In the genomic region with DNA sequence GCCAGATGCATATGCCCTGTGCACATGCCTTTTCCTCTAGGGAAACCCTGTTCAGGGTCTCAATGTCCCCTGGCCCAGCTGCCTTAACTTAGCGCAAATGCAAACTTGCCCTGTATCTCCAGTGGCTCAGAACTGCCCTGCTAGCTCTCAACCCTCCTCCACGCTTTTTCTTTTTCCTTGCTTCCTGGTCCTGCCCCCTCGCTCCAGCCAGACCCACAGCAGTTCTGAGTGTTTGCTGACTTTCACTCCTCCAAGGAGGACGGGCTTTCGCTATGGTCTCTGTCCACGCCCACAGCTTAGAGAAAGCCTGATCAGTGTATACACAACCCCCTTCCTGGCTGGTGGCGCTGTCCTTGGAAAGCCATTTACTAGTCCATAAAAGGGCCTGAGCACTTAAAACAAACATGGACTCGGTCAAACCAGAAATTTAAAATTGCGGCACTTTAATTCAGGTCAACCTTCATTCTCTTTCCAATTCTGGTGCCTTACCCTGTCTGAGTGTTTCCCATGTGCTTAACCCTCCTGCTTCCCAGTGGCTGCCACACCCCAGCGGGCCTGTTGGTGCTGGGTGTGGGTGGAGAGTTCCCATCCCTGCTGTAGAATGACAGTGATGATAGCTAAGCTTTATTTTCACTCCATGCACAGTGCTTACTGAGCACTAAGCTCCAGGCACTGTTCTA, we compare ENCODE assay signal across 9 cellular contexts. TPM values are rescaled to one million over a fixed set of nuclear protein-coding genes. Genes with fewer than 3 reads are reported as not detected.
DNase-seq lines count a peak whose midpoint lies in the region; ATAC-seq and TF ChIP-seq lines count a peak whose summit lies in the region.
"Had no signal": no experiment of that assay in that cellular context is flagged by ENCODE, and none has a peak within 500 bp of the region (broad histone marks: within the 10 kb centered on the region; RNA-seq: fewer than 3 reads in every experiment).

No MANE protein-coding gene starts in this region.

- TF ChIP-seq CTCF in lower leg skin (IDR thresholded peaks at IDR 0.05) (no peak), upper lobe of right lung (IDR thresholded peaks at IDR 0.05) (peak; percentile 27)

- DNase-seq in SIG-M5 treated with dmso at 0.1 percent for 504 hours (lab: John Stamatoyannopoulos, UW; ENCODE audit: unreplicated experiment) (peak; percentile 24), SIG-M5 (lab: John Stamatoyannopoulos, UW) (no peak), lower leg skin (ENCODE audit: low spot score in 2 of 2) (peak; percentile 41 to 89), upper lobe of right lung (peak; percentile 83), NCI-H1694 treated with DMSO at 0.1 percent for 48 hours (lab: John Stamatoyannopoulos, UW) (no peak), SKM-1 treated with dmso at 0.1 percent for 144 hours (lab: John Stamatoyannopoulos, UW; ENCODE audit: unreplicated experiment) (no peak)
- DNase-seq: CD4-positive, CD25-positive, alpha-beta regulatory T cell had no signal

- H3K4me1 ChIP-seq in duodenal mucosa (ENCODE audit: control insufficient read depth in 1 of 2, insufficient read depth in 2 of 2, low read length in 2 of 2) = peaks cover 30 to 33% of the 10 kb centered on the region in 2 donors
- peaks cover 11% of the 10 kb centered on the region for H3K4me1 ChIP-seq in upper lobe of right lung

- H3K9me3 ChIP-seq in duodenal mucosa (ENCODE audit: control insufficient read depth in 1 of 2, low read length in 2 of 2) (no peaks in the 10 kb centered on the region), upper lobe of right lung (no peaks in the 10 kb centered on the region)

- ATAC-seq in upper lobe of right lung (peak; percentile 94), GM19463 (IDR thresholded peaks at IDR 0.05; ENCODE audit: unreplicated experiment) (no peak)

- H3K27ac ChIP-seq in duodenal mucosa (ENCODE audit: low read depth, low read length) (peak overlapping the region; percentile 39), upper lobe of right lung (peak overlapping the region; percentile 68)

- 21 to 24% methylated on average over 10 of the region's 10 CpGs for WGBS in lower leg skin, 2 donors

- intact Hi-C loops in lower leg skin (cut with DNase I; ENCODE audit: low total_unique reads) (no loop called here), upper lobe of right lung (cut with DNase I) (no loop called here)

- H3K4me3 ChIP-seq in duodenal mucosa (ENCODE audit: low read depth in 1 of 2, low read length in 2 of 2) (peak overlapping the region; percentile 33 to 42), lower leg skin (ENCODE audit: low read depth, poor library complexity, severe bottlenecking) (no peak overlapping the region), upper lobe of right lung (no peak overlapping the region)

- H3K27me3 ChIP-seq in duodenal mucosa (ENCODE audit: control insufficient read depth in 1 of 2, insufficient read depth in 2 of 2, low read length in 2 of 2) (no peaks in the 10 kb centered on the region), upper lobe of right lung (no peaks in the 10 kb centered on the region)

- no peaks in the 10 kb centered on the region for H3K36me3 ChIP-seq in duodenal mucosa (ENCODE audit: control insufficient read depth in 1 of 2, insufficient read depth in 2 of 2, low read length in 2 of 2)
- no peaks in the 10 kb centered on the region for H3K36me3 ChIP-seq in upper lobe of right lung

- peak overlapping the region; percentile 14 to 26 for H3K9ac ChIP-seq in duodenal mucosa (ENCODE audit: low read depth in 1 of 2, low read length in 2 of 2)

- TF ChIP-seq POLR2A in lower leg skin (IDR thresholded peaks at IDR 0.05) = no peak

RNA-seq across cellular contexts. Expression of a gene that starts 15.6 kb away (rescaled TPM):
- total RNA-seq in lower leg skin (10 to 100 TPM; 13.3 to 42.7 (median 18.5) TPM), upper lobe of right lung (72.9 TPM)
- total RNA-seq: CD4-positive, CD25-positive, alpha-beta regulatory T cell had no signal

RNA-seq across cellular contexts. Expression of a gene that starts 35.4 kb away (rescaled TPM):
- total RNA-seq in lower leg skin (10 to 100 TPM; 60.4 to 89.0 (median 82.5) TPM), upper lobe of right lung (73.3 TPM)

Comparison
In these comparisons a context has a peak if more than half of its experiments do, and no peak if none do; other contexts are left out.
1. DNase-seq: peak in SIG-M5 treated with dmso at 0.1 percent for 504 hours (single experiment), lower leg skin (2 of 2) and upper lobe of right lung (single experiment); none in SIG-M5 (single experiment), NCI-H1694 treated with DMSO at 0.1 percent for 48 hours (single experiment) and SKM-1 treated with dmso at 0.1 percent for 144 hours (single experiment).
2. H3K4me3 ChIP-seq: peak in duodenal mucosa (2 of 2); none in lower leg skin (single experiment) and upper lobe of right lung (single experiment).